14 cellular contexts compared by ENCODE assay signal in genomic region chr3:15303216-15303615, GRCh38. TPM values are rescaled to one million over a fixed set of nuclear protein-coding genes. Genes with fewer than 3 reads are reported as not detected.
DNase-seq lines count a peak whose midpoint lies in the region; ATAC-seq and TF ChIP-seq lines count a peak whose summit lies in the region.
"Had no signal": no experiment of that assay in that cellular context is flagged by ENCODE, and none has a peak within 500 bp of the region (broad histone marks: within the 10 kb centered on the region; RNA-seq: fewer than 3 reads in every experiment).

No MANE protein-coding gene starts in this region.

- peaks cover 25% of the 10 kb centered on the region for H3K36me3 Mint-ChIP-seq in activated naive CD4-positive, alpha-beta T cell treated with anti-CD3 and anti-CD28 coated beads, Interleukin-2, amount 50 U/mL, for 24 hours
- H3K36me3 Mint-ChIP-seq in activated B cell treated with CpG ODN at 0.5 μM for 24 hours (ENCODE audit: low read depth), result peaks cover 63% of the 10 kb centered on the region
- H3K36me3 Mint-ChIP-seq in memory B cell, result peaks cover 36% of the 10 kb centered on the region
- H3K36me3 Mint-ChIP-seq in stimulated activated effector memory CD8-positive, alpha-beta T cell treated with anti-CD3 and anti-CD28 coated beads, Interleukin-12 subunit alpha, Interleukin-12 subunit beta, amount 100 ng/mL, for 72 hours, result peaks cover 23% of the 10 kb centered on the region

- TF ChIP-seq CTCF in activated B cell treated with CpG ODN at 0.5 μM for 24 hours (IDR thresholded peaks at IDR 0.05), result no peak

- intact Hi-C loops in activated B cell treated with CpG ODN at 0.5 μM for 24 hours (cut with micrococcal nuclease), result no loop called here

- H3K27me3 Mint-ChIP-seq in activated naive CD4-positive, alpha-beta T cell treated with anti-CD3 and anti-CD28 coated beads, Interleukin-2, amount 50 U/mL, for 24 hours, result no peaks in the 10 kb centered on the region
- no peaks in the 10 kb centered on the region for H3K27me3 Mint-ChIP-seq in activated B cell treated with CpG ODN at 0.5 μM for 24 hours
- H3K27me3 Mint-ChIP-seq in memory B cell, result no peaks in the 10 kb centered on the region

- CTCF ChIA-PET in activated B cell treated with CpG ODN at 0.5 μM for 24 hours (lab: Charles Lee), result no interaction called here

- H3K27ac Mint-ChIP-seq in activated naive CD4-positive, alpha-beta T cell treated with anti-CD3 and anti-CD28 coated beads, Interleukin-2, amount 50 U/mL, for 24 hours, result no peak overlapping the region
- H3K27ac Mint-ChIP-seq in activated B cell treated with CpG ODN at 0.5 μM for 24 hours (peak overlapping the region; percentile 78), memory B cell (peak overlapping the region; percentile 42)
- peak overlapping the region; percentile 93 for H3K27ac Mint-ChIP-seq in stimulated activated effector memory CD8-positive, alpha-beta T cell treated with anti-CD3 and anti-CD28 coated beads, Interleukin-12 subunit alpha, Interleukin-12 subunit beta, amount 100 ng/mL, for 72 hours

- no peaks in the 10 kb centered on the region for H3K9me3 Mint-ChIP-seq in activated naive CD4-positive, alpha-beta T cell treated with anti-CD3 and anti-CD28 coated beads, Interleukin-2, amount 50 U/mL, for 24 hours
- H3K9me3 Mint-ChIP-seq in activated B cell treated with CpG ODN at 0.5 μM for 24 hours (no peaks in the 10 kb centered on the region), memory B cell (no peaks in the 10 kb centered on the region)
- no peaks in the 10 kb centered on the region for H3K9me3 Mint-ChIP-seq in stimulated activated effector memory CD8-positive, alpha-beta T cell treated with anti-CD3 and anti-CD28 coated beads, Interleukin-12 subunit alpha, Interleukin-12 subunit beta, amount 100 ng/mL, for 72 hours

- POLR2A ChIA-PET in activated B cell treated with CpG ODN at 0.5 μM for 24 hours (lab: Charles Lee), result no interaction called here

- no peak for ATAC-seq in activated B cell treated with CpG ODN at 0.5 μM for 24 hours (ENCODE audit: low read depth)
- ATAC-seq in memory B cell (ENCODE audit: low read depth), result no peak
- ATAC-seq in stimulated activated effector memory CD8-positive, alpha-beta T cell treated with anti-CD3 and anti-CD28 coated beads, Interleukin-12 subunit alpha, Interleukin-12 subunit beta, amount 100 ng/mL, for 72 hours, result no peak
- no peak for ATAC-seq in GM19328 (IDR thresholded peaks at IDR 0.05; ENCODE audit: unreplicated experiment)

- H3K4me3 Mint-ChIP-seq in activated naive CD4-positive, alpha-beta T cell treated with anti-CD3 and anti-CD28 coated beads, Interleukin-2, amount 50 U/mL, for 24 hours, result peak overlapping the region; percentile 59
- H3K4me3 Mint-ChIP-seq in activated B cell treated with CpG ODN at 0.5 μM for 24 hours, result no peak overlapping the region
- no peak overlapping the region for H3K4me3 Mint-ChIP-seq in memory B cell
- peak overlapping the region; percentile 76 for H3K4me3 Mint-ChIP-seq in stimulated activated effector memory CD8-positive, alpha-beta T cell treated with anti-CD3 and anti-CD28 coated beads, Interleukin-12 subunit alpha, Interleukin-12 subunit beta, amount 100 ng/mL, for 72 hours

- DNase-seq in activated naive CD4-positive, alpha-beta T cell (lab: John Stamatoyannopoulos, UW), result no peak
- DNase-seq in activated B cell treated with CpG ODN at 0.5 μM for 24 hours, result no peak
- DNase-seq in memory B cell (ENCODE audit: low spot score in 2 of 2), result no peak
- no peak for DNase-seq in stimulated activated effector memory CD8-positive, alpha-beta T cell treated with anti-CD3 and anti-CD28 coated beads, Interleukin-12 subunit alpha, Interleukin-12 subunit beta, amount 100 ng/mL, for 72 hours (ENCODE audit: low spot score in 2 of 2)
- no peak for DNase-seq in GM03348 (ENCODE audit: low spot score)
- no peak for DNase-seq in dermis blood vessel endothelial cell
- DNase-seq: H7, IMR-90, NCI-H1417 treated with DMSO at 0.1 percent for 48 hours, NCI-H2029, NCI-H510A treated with DMSO at 0.1 percent for 48 hours, SHP77 treated with DMSO at 0.1 percent for 48 hours had no signal

- H3K4me1 Mint-ChIP-seq in activated naive CD4-positive, alpha-beta T cell treated with anti-CD3 and anti-CD28 coated beads, Interleukin-2, amount 50 U/mL, for 24 hours, result peaks cover 63% of the 10 kb centered on the region
- H3K4me1 Mint-ChIP-seq in activated B cell treated with CpG ODN at 0.5 μM for 24 hours, result peaks cover 87% of the 10 kb centered on the region
- peaks cover 50% of the 10 kb centered on the region for H3K4me1 Mint-ChIP-seq in memory B cell
- H3K4me1 Mint-ChIP-seq in stimulated activated effector memory CD8-positive, alpha-beta T cell treated with anti-CD3 and anti-CD28 coated beads, Interleukin-12 subunit alpha, Interleukin-12 subunit beta, amount 100 ng/mL, for 72 hours, result peaks cover 73% of the 10 kb centered on the region

RNA-seq across cellular contexts. Expression of gene SH3BP5, which starts 29.2 kb away (rescaled TPM):
- total RNA-seq in activated B cell treated with CpG ODN at 0.5 μM for 24 hours (60.5 and 66.0 TPM in 2 replicates), dermis blood vessel endothelial cell (134 and 145 TPM in 2 replicates)

Comparison
In these comparisons a context has a peak if more than half of its experiments do, and no peak if none do; other contexts are left out.
1. H3K4me3 Mint-ChIP-seq: peak in activated naive CD4-positive, alpha-beta T cell treated with anti-CD3 and anti-CD28 coated beads, Interleukin-2, amount 50 U/mL, for 24 hours (single experiment) and stimulated activated effector memory CD8-positive, alpha-beta T cell treated with anti-CD3 and anti-CD28 coated beads, Interleukin-12 subunit alpha, Interleukin-12 subunit beta, amount 100 ng/mL, for 72 hours (single experiment); none in activated B cell treated with CpG ODN at 0.5 μM for 24 hours (single experiment) and memory B cell (single experiment).